Comparison of ENCODE assay signal across 8 cellular contexts in the genomic region with DNA sequence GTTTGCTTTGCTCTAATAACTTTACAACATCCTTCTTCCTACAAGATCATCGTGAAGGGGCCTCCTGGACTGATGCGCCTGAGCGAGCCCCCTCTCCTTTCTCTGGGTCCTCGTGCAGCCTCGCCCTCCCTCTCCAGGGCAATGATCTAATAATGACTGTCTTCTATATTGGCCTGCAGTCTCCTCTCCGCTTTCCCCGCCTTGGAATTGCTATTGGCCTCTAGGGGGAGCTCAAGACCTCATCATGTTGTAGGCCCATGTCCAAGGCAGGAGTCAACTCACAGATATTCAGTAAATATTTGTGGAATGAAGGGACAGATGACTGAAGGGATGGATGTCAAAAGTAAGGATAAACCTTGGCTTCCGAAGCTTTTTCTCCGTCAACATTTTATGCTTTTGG.
DNase-seq lines count a peak whose midpoint lies in the region; ATAC-seq and TF ChIP-seq lines count a peak whose summit lies in the region.

No MANE protein-coding gene starts in this region.

- H3K79me2 ChIP-seq in OCI-LY3 (ENCODE audit: low read length) (no peaks in the 10 kb centered on the region), mesendoderm (ENCODE audit: control insufficient read depth, insufficient read depth, low read length) (no peaks in the 10 kb centered on the region)

- no CpG with 5 or more reads among the region's 9 CpGs for WGBS in mesendoderm (ENCODE audit: extremely low coverage, insufficient coverage, low lambda C conversion rate)

- H3K27ac ChIP-seq in OCI-LY3 (ENCODE audit: low read length): no peak overlapping the region
- no peak overlapping the region for H3K27ac ChIP-seq in dorsolateral prefrontal cortex
- no peak overlapping the region for H3K27ac ChIP-seq in mesendoderm (ENCODE audit: low read depth, low read length)

- H3K18ac ChIP-seq in mesendoderm (ENCODE audit: low read length): no peak overlapping the region

- TF ChIP-seq CTCF in OCI-LY3 (IDR thresholded peaks at IDR 0.05; ENCODE audit: low read depth, low read length): peak; percentile 48
- TF ChIP-seq CTCF in dorsolateral prefrontal cortex (IDR thresholded peaks at IDR 0.05 in 54 of 56, conservative IDR thresholded peaks at IDR 0.05 in 2 of 56; ENCODE audit: low read depth in 1 of 56, partially characterized antibody in 56 of 56): peak; percentile 21 to 83 (median 72)

- DNase-seq in Daoy (ENCODE audit: low read depth): peak; percentile 17
- DNase-seq in MG63: peak; percentile 61
- peak in 5 of 10 donors; percentile 16 to 69 (median 43) for DNase-seq in dorsolateral prefrontal cortex
- DNase-seq in mesendoderm: peak; percentile 93
- no peak for DNase-seq in GF-D8 (lab: John Stamatoyannopoulos, UW)

- H3K4me3 ChIP-seq in MG63 (no peak overlapping the region), OCI-LY3 (ENCODE audit: low read length) (no peak overlapping the region), dorsolateral prefrontal cortex (no peak overlapping the region), mesendoderm (ENCODE audit: low read length) (no peak overlapping the region)

- ATAC-seq in GM19351 (IDR thresholded peaks at IDR 0.05; ENCODE audit: unreplicated experiment) (no peak), GM19328 (IDR thresholded peaks at IDR 0.05; ENCODE audit: unreplicated experiment) (no peak)

- no peaks in the 10 kb centered on the region for H3K9me3 ChIP-seq in MG63
- no peaks in the 10 kb centered on the region for H3K9me3 ChIP-seq in OCI-LY3 (ENCODE audit: insufficient read depth, low read length)

- intact Hi-C loops in dorsolateral prefrontal cortex (cut with DNase I): no loop called here

- no peaks in the 10 kb centered on the region for H3K27me3 ChIP-seq in MG63
- H3K27me3 ChIP-seq in OCI-LY3 (ENCODE audit: low read depth, low read length): no peaks in the 10 kb centered on the region
- H3K27me3 ChIP-seq in dorsolateral prefrontal cortex: peaks cover 0 to 3% (median 0%) of the 10 kb centered on the region in 45 donors
- H3K27me3 ChIP-seq in mesendoderm (ENCODE audit: insufficient read depth, low read length, poor library complexity): no peaks in the 10 kb centered on the region

- H3K4me1 ChIP-seq in OCI-LY3 (ENCODE audit: low read length) (no peaks in the 10 kb centered on the region), mesendoderm (ENCODE audit: control insufficient read depth, low read depth, low read length) (no peaks in the 10 kb centered on the region)

- H3K36me3 ChIP-seq in MG63: no peaks in the 10 kb centered on the region
- H3K36me3 ChIP-seq in OCI-LY3 (replicated peaks; ENCODE audit: low read depth, low read length): no peaks in the 10 kb centered on the region
- no peaks in the 10 kb centered on the region for H3K36me3 ChIP-seq in mesendoderm (ENCODE audit: control insufficient read depth, insufficient read depth, low read length)

- no peak overlapping the region for H2AFZ ChIP-seq in OCI-LY3 (ENCODE audit: low read depth, low read length)

- no peak overlapping the region for H4K8ac ChIP-seq in mesendoderm (ENCODE audit: low read depth, low read length)

- H2AK5ac ChIP-seq in mesendoderm (ENCODE audit: low read length): no peak overlapping the region

- H3K23ac ChIP-seq in mesendoderm (ENCODE audit: low read length): no peak overlapping the region

- no peak overlapping the region for H2BK120ac ChIP-seq in mesendoderm (ENCODE audit: low read depth, low read length)

- no peak overlapping the region for H2BK15ac ChIP-seq in mesendoderm (replicated peaks; ENCODE audit: low read depth)

- H4K20me1 ChIP-seq in OCI-LY3 (ENCODE audit: insufficient read depth, low read length): no peaks in the 10 kb centered on the region

- H2BK5ac ChIP-seq in mesendoderm (ENCODE audit: low read length): no peak overlapping the region

- H3K4me2 ChIP-seq in OCI-LY3 (ENCODE audit: low read length) (no peak overlapping the region), mesendoderm (ENCODE audit: low read length) (no peak overlapping the region)

- H3K56ac ChIP-seq in mesendoderm (ENCODE audit: low read length): peak overlapping the region; percentile 17

- H3K9ac ChIP-seq in OCI-LY3 (ENCODE audit: low read length) (no peak overlapping the region), mesendoderm (ENCODE audit: low read length) (no peak overlapping the region)

- H4K5ac ChIP-seq in mesendoderm (ENCODE audit: low read length): no peak overlapping the region

- H3K4ac ChIP-seq in mesendoderm (ENCODE audit: low read depth, low read length): no peak overlapping the region

- H3K79me1 ChIP-seq in mesendoderm (ENCODE audit: low read length): no peaks in the 10 kb centered on the region
